ENCODE assay signal across 13 cellular contexts in genomic region chr3:123412076-123412475, GRCh38. TPM values are rescaled to one million over a fixed set of nuclear protein-coding genes. Genes with fewer than 3 reads are reported as not detected.
DNase-seq lines count a peak whose midpoint lies in the region; ATAC-seq, FAIRE-seq and TF ChIP-seq lines count a peak whose summit lies in the region.
"Had no signal": no experiment of that assay in that cellular context is flagged by ENCODE, and none has a peak within 500 bp of the region (broad histone marks: within the 10 kb centered on the region; RNA-seq: fewer than 3 reads in every experiment).

No MANE protein-coding gene starts in this region.

- H4K5ac ChIP-seq in H9 (ENCODE audit: insufficient read length, low read depth, low read length) (no peak overlapping the region), H1 (ENCODE audit: insufficient read length, low read depth, low read length) (no peak overlapping the region)

- POLR2A ChIA-PET in H1 (lab: Charles Lee; ENCODE audit: partially characterized antibody), result interaction anchor here (1.3 to 2.1 kb wide), 3 partner anchors 10 to 98 kb away, joined by 3 to 5 read pairs (median 4); no protein-coding TSS in a partner anchor

- peaks cover 2% of the 10 kb centered on the region for H3K4me1 ChIP-seq in H9 (ENCODE audit: insufficient read depth, low read length)
- peaks cover 0 to 11% (median 5%) of the 10 kb centered on the region in 4 experiments; a peak in 6 of 7 replicates for H3K4me1 ChIP-seq in H1 (replicated peaks in 1 of 4; ENCODE audit: control insufficient read depth in 3 of 4, insufficient read depth in 4 of 4, low read length in 3 of 4)
- H3K4me1 ChIP-seq in right lobe of liver, result peaks cover 0 to 40% (median 11%) of the 10 kb centered on the region in 4 donors
- peaks cover 0 to 19% (median 1%) of the 10 kb centered on the region in 6 donors for H3K4me1 ChIP-seq in spleen
- H3K4me1 ChIP-seq in mammary epithelial cell (ENCODE audit: insufficient read depth, low read length), result no peaks in the 10 kb centered on the region
- H3K4me1 ChIP-seq: thyroid gland had no signal

- DNase-seq in H9 (peak; percentile 59), H1 (ENCODE audit: low read depth in 1 of 2, low spot score in 2 of 2) (no peak), right lobe of liver (no peak), spleen (peak; percentile 59), lower leg skin (ENCODE audit: low spot score in 2 of 2) (no peak), mesothelial cell of epicardium (ENCODE audit: low spot score in 2 of 2, unreplicated experiment in 2 of 2) (no peak), mammary epithelial cell (no peak), OCI-M2 (lab: John Stamatoyannopoulos, UW; ENCODE audit: unreplicated experiment) (no peak)
- DNase-seq: activated naive CD4-positive, alpha-beta T cell; DMS153; naive B cell; thyroid gland had no signal

- H3K9me3 Mint-ChIP-seq in H9, result no peaks in the 10 kb centered on the region
- H3K9me3 Mint-ChIP-seq in mesothelial cell of epicardium, result no peaks in the 10 kb centered on the region

- H3K27ac ChIP-seq in H9 (ENCODE audit: insufficient read length, low read depth, low read length) (no peak overlapping the region), H1 (ENCODE audit: low read depth, low read length) (no peak overlapping the region), right lobe of liver (peak overlapping the region in 2 of 3 donors; percentile 62 to 83), spleen (peak overlapping the region in 7 of 8 donors; percentile 32 to 79 (median 71)), mammary epithelial cell (ENCODE audit: insufficient read depth, low read depth, low read length) (no peak overlapping the region)
- H3K27ac ChIP-seq: thyroid gland had no signal

- H2BK12ac ChIP-seq in H9 (ENCODE audit: insufficient read length, low read depth, low read length) (no peak overlapping the region), H1 (ENCODE audit: low read depth, low read length) (no peak overlapping the region)

- no peak overlapping the region for H3K23ac ChIP-seq in H9 (ENCODE audit: insufficient read length, low read depth, low read length)
- H3K23ac ChIP-seq in H1 (ENCODE audit: insufficient read length), result no peak overlapping the region

- H4K8ac ChIP-seq in H9 (replicated peaks; ENCODE audit: insufficient read length, low read depth, low read length) (no peak overlapping the region), H1 (ENCODE audit: extremely low read depth, insufficient read depth, low read length) (0 out of 2 replicates have a peak overlapping the region, but pooled peaks have one; percentile 15)

- no peak for FAIRE-seq in H1 (lab: Jason Lieb, UNC)

- H3K23me2 ChIP-seq in H9 (ENCODE audit: insufficient read length, low read depth, low read length, poor library complexity, severe bottlenecking) (peaks cover 4% of the 10 kb centered on the region), H1 (ENCODE audit: low read depth, low read length) (no peaks in the 10 kb centered on the region)

- WGBS in H9 (ENCODE audit: extremely low coverage, insufficient read length, low lambda C conversion rate), result no CpG with 5 or more reads among the region's 9 CpGs
- WGBS in H1 (ENCODE audit: extremely low coverage in 1 of 2, insufficient coverage in 1 of 2, insufficient read length in 1 of 2, insufficient replicate concordance in 2 of 2, low coverage in 1 of 2, low lambda C conversion rate in 2 of 2, missing lambda C conversion rate in 1 of 2), 2 experiments, result 91% methylated on average over 9 of the region's 9 CpGs; no CpG with 5 or more reads in 1 of the 2 experiments
- 46% methylated on average over 2 of the region's 9 CpGs for WGBS in right lobe of liver (ENCODE audit: insufficient coverage, low coverage, low lambda C conversion rate, missing lambda C conversion rate)
- WGBS in spleen, 5 donors, result 61 to 77% (median 69%) methylated on average over 9 of the region's 9 CpGs
- WGBS in lower leg skin, 2 donors, result 63 to 67% methylated on average over 9 of the region's 9 CpGs
- WGBS in mammary epithelial cell (ENCODE audit: low coverage, missing lambda C conversion rate), result 49% methylated on average over 8 of the region's 9 CpGs

- H3K27me3 ChIP-seq in H9 (ENCODE audit: insufficient read depth, low read length) (no peaks in the 10 kb centered on the region), H1 (replicated peaks in 1 of 4; ENCODE audit: control insufficient read depth in 3 of 4, extremely low read depth in 1 of 4, insufficient read depth in 3 of 4, low read length in 3 of 4) (no peaks in the 10 kb centered on the region; a peak in 1 of 7 replicates), right lobe of liver (no peaks in the 10 kb centered on the region), spleen (replicated peaks in 1 of 7) (peaks cover 0 to 9% (median 0%) of the 10 kb centered on the region in 7 donors), mammary epithelial cell (ENCODE audit: insufficient read depth, low read length) (no peaks in the 10 kb centered on the region)
- H3K27me3 ChIP-seq: thyroid gland had no signal

- no peak overlapping the region for H2BK5ac ChIP-seq in H9 (ENCODE audit: insufficient read length, low read length)
- no peak overlapping the region for H2BK5ac ChIP-seq in H1 (ENCODE audit: low read depth, low read length)

- no TSS peak for BruUV-seq in mammary epithelial cell (replicated peaks; lab: Mats Ljungman, UMichigan)

- H3K4me2 ChIP-seq in H9 (ENCODE audit: insufficient read depth, insufficient read length, low read length), result no peak overlapping the region
- no peak overlapping the region for H3K4me2 ChIP-seq in H1 (ENCODE audit: insufficient read depth in 1 of 2, low read depth in 2 of 2, low read length in 2 of 2)
- H3K4me2 ChIP-seq in mammary epithelial cell (ENCODE audit: insufficient read depth, low read depth, low read length), result no peak overlapping the region

- H2BK120ac ChIP-seq in H9 (ENCODE audit: low read depth, low read length, poor library complexity, severe bottlenecking), result no peak overlapping the region
- no peak overlapping the region for H2BK120ac ChIP-seq in H1 (replicated peaks; ENCODE audit: low read depth, low read length)

- H3K27me3 Mint-ChIP-seq in H9 (ENCODE audit: low read depth) (peaks cover under 1% of the 10 kb centered on the region; the same call in 1 of the 2 replicates), mesothelial cell of epicardium (ENCODE audit: low read depth) (peaks cover 19% of the 10 kb centered on the region)

- no peaks in the 10 kb centered on the region for H4K20me1 ChIP-seq in H9 (ENCODE audit: control insufficient read depth, insufficient read depth, insufficient read length)
- H4K20me1 ChIP-seq in H1 (replicated peaks in 1 of 2; ENCODE audit: control insufficient read depth in 1 of 2, insufficient read depth in 2 of 2, low read length in 2 of 2), result no peaks in the 10 kb centered on the region
- no peaks in the 10 kb centered on the region for H4K20me1 ChIP-seq in mammary epithelial cell (ENCODE audit: insufficient read depth, low read length)

- H3K14ac ChIP-seq in H9 (ENCODE audit: insufficient read depth, low read length), result no peak overlapping the region
- H3K14ac ChIP-seq in H1 (ENCODE audit: insufficient read length), result no peak overlapping the region

- H2AFZ ChIP-seq in H9 (ENCODE audit: low read length) (no peak overlapping the region), H1 (ENCODE audit: low read length) (no peak overlapping the region), mammary epithelial cell (ENCODE audit: low read depth, low read length) (no peak overlapping the region)

- TF ChIP-seq POLR2A in H1 (IDR thresholded peaks at IDR 0.05; ENCODE audit: control extremely low read depth in 1 of 2, low read depth in 2 of 2, low read length in 2 of 2) (no peak), right lobe of liver (IDR thresholded peaks at IDR 0.05) (no peak), spleen (IDR thresholded peaks at IDR 0.05) (no peak), lower leg skin (IDR thresholded peaks at IDR 0.05) (no peak)

- H3K18ac ChIP-seq in H9 (ENCODE audit: insufficient read length, low read depth, low read length), result no peak overlapping the region
- no peak overlapping the region for H3K18ac ChIP-seq in H1 (ENCODE audit: extremely low read depth, low read length)

- H3K56ac ChIP-seq in H9 (ENCODE audit: insufficient read length, low read depth, low read length) (no peak overlapping the region), H1 (replicated peaks; ENCODE audit: insufficient read length, low read depth, low read length) (no peak overlapping the region)

- no peaks in the 10 kb centered on the region for H3K9me3 ChIP-seq in H9 (ENCODE audit: control insufficient read depth, low read depth, low read length)
- no peaks in the 10 kb centered on the region for H3K9me3 ChIP-seq in H1 (ENCODE audit: insufficient read depth in 2 of 2, low read depth in 1 of 2, low read length in 1 of 2)
- H3K9me3 ChIP-seq in right lobe of liver, result no peaks in the 10 kb centered on the region
- no peaks in the 10 kb centered on the region for H3K9me3 ChIP-seq in spleen
- no peaks in the 10 kb centered on the region for H3K9me3 ChIP-seq in mammary epithelial cell (replicated peaks; ENCODE audit: insufficient read depth, low read length)
- H3K9me3 ChIP-seq: thyroid gland had no signal

- no peak for TF ChIP-seq RAD21 in H1 (IDR thresholded peaks at IDR 0.05 in 1 of 2, conservative IDR thresholded peaks at IDR 0.05 in 1 of 2; ENCODE audit: low read depth in 2 of 2, low read length in 2 of 2)

- H3K9ac ChIP-seq in H9 (ENCODE audit: extremely low read depth, insufficient read length, low read length) (no peak overlapping the region), H1 (replicated peaks in 1 of 4; ENCODE audit: extremely low read depth in 1 of 4, low read depth in 3 of 4, low read length in 3 of 4) (no peak overlapping the region), mammary epithelial cell (ENCODE audit: insufficient read depth, low read length) (no peak overlapping the region)

- H3K79me2 ChIP-seq in H9 (ENCODE audit: insufficient read depth, low read length) (no peaks in the 10 kb centered on the region), H1 (ENCODE audit: control insufficient read depth in 1 of 2, insufficient read depth in 2 of 2, low read length in 2 of 2) (no peaks in the 10 kb centered on the region), mammary epithelial cell (ENCODE audit: insufficient read depth, low read length) (no peaks in the 10 kb centered on the region)

- CTCF ChIA-PET in H1 (lab: Charles Lee; ENCODE audit: partially characterized antibody) (interaction anchor here (0.6 to 6.8 kb wide), 32 partner anchors 9 to 346 kb away, joined by 3 to 45 read pairs (median 4); no protein-coding TSS in a partner anchor), mammary epithelial cell (lab: Charles Lee; ENCODE audit: low non-redundant PET) (no interaction called here)

- dilution Hi-C loops in mammary epithelial cell (cut with HindIII; ENCODE audit: low sequenced_read_pairs), result no loop called here

- intact Hi-C loops in right lobe of liver (cut with DNase I), result no loop called here
- intact Hi-C loops in spleen (cut with DNase I; ENCODE audit: low total_unique reads), result no loop called here
- intact Hi-C loops in lower leg skin (cut with DNase I; ENCODE audit: low total_unique reads), result no loop called here
- intact Hi-C loops in mammary epithelial cell (cut with micrococcal nuclease), result no loop called here

- H3K4me3 Mint-ChIP-seq in H9 (no peak overlapping the region), mesothelial cell of epicardium (no peak overlapping the region)
- H3K4me3 Mint-ChIP-seq: naive B cell had no signal

- no peak overlapping the region for H2AK5ac ChIP-seq in H9 (ENCODE audit: insufficient read length, low read length)
- no peak overlapping the region for H2AK5ac ChIP-seq in H1 (ENCODE audit: low read depth, low read length)

- TF ChIP-seq CTCF in H9 (conservative IDR thresholded peaks at IDR 0.05), result peak; percentile 48; the same call in 2 of the 3 replicates
- TF ChIP-seq CTCF in H1 (IDR thresholded peaks at IDR 0.05; ENCODE audit: control extremely low read depth in 1 of 3, insufficient read depth in 1 of 3, low read depth in 1 of 3, low read length in 3 of 3), result peak; percentile 47 to 76 (median 63)
- TF ChIP-seq CTCF in right lobe of liver (IDR thresholded peaks at IDR 0.05), result no peak
- no peak for TF ChIP-seq CTCF in spleen (IDR thresholded peaks at IDR 0.05 in 8 of 11, conservative IDR thresholded peaks at IDR 0.05 in 3 of 11)
- no peak for TF ChIP-seq CTCF in lower leg skin (IDR thresholded peaks at IDR 0.05)
- TF ChIP-seq CTCF in mesothelial cell of epicardium (IDR thresholded peaks at IDR 0.05; ENCODE audit: unreplicated experiment), result no peak
- TF ChIP-seq CTCF in mammary epithelial cell (conservative IDR thresholded peaks at IDR 0.05 in 1 of 2, IDR thresholded peaks at IDR 0.05 in 1 of 2; ENCODE audit: extremely low read depth in 1 of 2, insufficient read depth in 1 of 2, low read depth in 1 of 2, low read length in 2 of 2), result peak in 1 of 2 donors; percentile 11

- H3K4me3 ChIP-seq in H1 (ENCODE audit: extremely low read depth in 1 of 4, insufficient read depth in 2 of 4, low read depth in 3 of 4, low read length in 4 of 4) (no peak overlapping the region), right lobe of liver (no peak overlapping the region), spleen (no peak overlapping the region), lower leg skin (ENCODE audit: low read depth, poor library complexity, severe bottlenecking) (no peak overlapping the region), mammary epithelial cell (replicated peaks in 1 of 3; ENCODE audit: insufficient read depth in 1 of 3, low read depth in 2 of 3, low read length in 3 of 3) (no peak overlapping the region)
- H3K4me3 ChIP-seq: thyroid gland had no signal

- H3K4ac ChIP-seq in H9 (ENCODE audit: low read depth, low read length), result no peak overlapping the region
- H3K4ac ChIP-seq in H1 (replicated peaks; ENCODE audit: insufficient read length, low read depth, low read length), result no peak overlapping the region

- H3K4me1 Mint-ChIP-seq in H9 (peaks cover 10 to 36% of the 10 kb centered on the region in 2 experiments), mesothelial cell of epicardium (peaks cover 49% of the 10 kb centered on the region)
- H3K4me1 Mint-ChIP-seq: naive B cell had no signal

- ATAC-seq in right lobe of liver, result no peak
- ATAC-seq: SK-N-SH treated with all-trans-retinoic acid at 6 μM for 48 hours had no signal

- no peak overlapping the region for H3T11ph ChIP-seq in H9 (ENCODE audit: low read length)

- H3K36me3 Mint-ChIP-seq in H9 (ENCODE audit: insufficient read depth in 1 of 3, low read depth in 3 of 3) (no peaks in the 10 kb centered on the region; a peak in 1 of 7 replicates), mesothelial cell of epicardium (no peaks in the 10 kb centered on the region)
- H3K36me3 Mint-ChIP-seq: naive B cell had no signal

- no peaks in the 10 kb centered on the region for H3K79me1 ChIP-seq in H9 (ENCODE audit: insufficient read depth, low read depth, low read length, poor library complexity, severe bottlenecking)
- peaks cover 3% of the 10 kb centered on the region; the same call in 1 of the 2 replicates for H3K79me1 ChIP-seq in H1 (ENCODE audit: low read depth, low read length)

- H3K27ac Mint-ChIP-seq in H9 (peak overlapping the region in 2 of 3 experiments; percentile 73 to 85; a peak in 2 of 7 replicates), mesothelial cell of epicardium (no peak overlapping the region)
- H3K27ac Mint-ChIP-seq: naive B cell had no signal

- TF ChIP-seq EP300 in H1 (IDR thresholded peaks at IDR 0.05; ENCODE audit: borderline replicate concordance in 1 of 2, low read depth in 2 of 2, low read length in 2 of 2), result no peak

- H4K91ac ChIP-seq in H9 (ENCODE audit: insufficient read length, low read depth, low read length), result no peak overlapping the region
- no peak overlapping the region for H4K91ac ChIP-seq in H1 (replicated peaks; ENCODE audit: insufficient read length, low read length)

- H2BK20ac ChIP-seq in H9 (ENCODE audit: low read depth, low read length, poor library complexity, severe bottlenecking) (no peak overlapping the region), H1 (ENCODE audit: low read length) (no peak overlapping the region)

- H2BK15ac ChIP-seq in H9 (ENCODE audit: low read depth, low read length) (no peak overlapping the region), H1 (ENCODE audit: low read length) (no peak overlapping the region)

- H3K36me3 ChIP-seq in H1 (ENCODE audit: control insufficient read depth in 2 of 4, insufficient read depth in 4 of 4, low read length in 3 of 4) (no peaks in the 10 kb centered on the region), right lobe of liver (no peaks in the 10 kb centered on the region), spleen (no peaks in the 10 kb centered on the region), mammary epithelial cell (ENCODE audit: insufficient read depth, low read length) (no peaks in the 10 kb centered on the region)
- H3K36me3 ChIP-seq: thyroid gland had no signal

- in situ Hi-C loops in mammary epithelial cell (cut with MboI; ENCODE audit: low sequenced_read_pairs in 2 of 2), result no loop called here

RNA-seq across cellular contexts. Expression of gene ADCY5, which starts 36.8 kb away (rescaled TPM):
- total RNA-seq in H9 (2021), result 5.0 and 6.1 TPM in 2 replicates
- 18.5 and 18.9 TPM in 2 replicates for total RNA-seq in H1 (2021; fragmentation: NEBNext Ultra II Directional; extraction: Animal tissue kit (Norgen Biotek cat#: 25700))
- polyA plus RNA-seq in H1 (2011; rRNA removed), result 40.8 and 48.9 TPM in 2 replicates
- polyA plus RNA-seq in H1 (2011; cell fraction: cytosol; rRNA removed), result 42.8 TPM
- polyA plus RNA-seq in H1 (2011; cell fraction: nucleus; rRNA removed), result 59.3 TPM
- 14.2 to 20.7 TPM (median 17.8 TPM) in 4 replicates for polyA plus RNA-seq in H1 (2012, experiment 1 of 2)
- 7.2 TPM for polyA plus RNA-seq in H1 (2012, experiment 2 of 2)
- 10.6 TPM for polyA plus RNA-seq in H1 (2013, experiment 1 of 2)
- 12.4 TPM for polyA plus RNA-seq in H1 (2013, experiment 2 of 2)
- polyA minus RNA-seq in H1 (2011; rRNA and poly(A)+ RNA removed), result 32.7 and 60.1 TPM in 2 replicates
- polyA minus RNA-seq in H1 (2011; cell fraction: cytosol; rRNA and poly(A)+ RNA removed), result 40.9 TPM
- 61.4 TPM for polyA minus RNA-seq in H1 (2011; cell fraction: nucleus; rRNA and poly(A)+ RNA removed)
- 1 to 10 TPM; 1.9 to 3.7 (median 2.7) TPM for total RNA-seq in right lobe of liver
- total RNA-seq in spleen, result 10 to 100 TPM in 6 of 7 donors, 1 to 10 TPM in 1; 9.5 to 20.6 (median 13.8) TPM
- 1 to 10 TPM; 1.7 to 3.7 (median 2.0) TPM for polyA plus RNA-seq in spleen
- total RNA-seq in lower leg skin, result 1 to 10 TPM in 3 of 4 donors, under 1 TPM in 1; 0.46 to 3.5 (median 1.3) TPM
- total RNA-seq in mesothelial cell of epicardium, result 6.8 to 8.4 TPM (median 7.2 TPM) in 3 replicates
- total RNA-seq in mammary epithelial cell, result under 1 TPM in 1 of 2 donors, not detected in 1; 0.67 TPM
- 0.06 TPM for polyA plus RNA-seq in mammary epithelial cell
- polyA minus RNA-seq in mammary epithelial cell, result not detected

Comparison
In these comparisons a context has a peak if more than half of its experiments do, and no peak if none do; other contexts are left out.
1. DNase-seq: peak in H9 (single experiment) and spleen (single experiment); none in H1 (0 of 2), right lobe of liver (0 of 3), lower leg skin (0 of 2), mesothelial cell of epicardium (0 of 2), mammary epithelial cell (single experiment) and OCI-M2 (single experiment).
2. H3K27ac ChIP-seq: peak in right lobe of liver (2 of 3) and spleen (7 of 8); none in H9 (single experiment), H1 (single experiment) and mammary epithelial cell (single experiment).
3. CTCF ChIP-seq: peak in H9 (single experiment) and H1 (3 of 3); none in right lobe of liver (0 of 4), spleen (0 of 11), lower leg skin (0 of 3) and mesothelial cell of epicardium (single experiment).